9 cellular contexts compared by ENCODE assay signal in genomic region chr18:29147944-29148343, GRCh38.
DNase-seq lines count a peak whose midpoint lies in the region; ATAC-seq and TF ChIP-seq lines count a peak whose summit lies in the region.
"Had no signal": no experiment of that assay in that cellular context is flagged by ENCODE, and none has a peak within 500 bp of the region (broad histone marks: within the 10 kb centered on the region; RNA-seq: fewer than 3 reads in every experiment).

No MANE protein-coding gene starts in this region.

- no peaks in the 10 kb centered on the region for H3K9me1 ChIP-seq in IMR-90 (ENCODE audit: insufficient read depth, low read length)

- TF ChIP-seq CTCF in IMR-90 (conservative IDR thresholded peaks at IDR 0.05; ENCODE audit: low read depth, low read length) = no peak

- peak overlapping the region; percentile 67 for H2BK120ac ChIP-seq in IMR-90 (ENCODE audit: low read depth, low read length)

- TF ChIP-seq RAD21 in IMR-90 (IDR thresholded peaks at IDR 0.05; ENCODE audit: low read length) = no peak

- dilution Hi-C loops in IMR-90 (cut with HindIII; ENCODE audit: low sequenced_read_pairs, unreplicated experiment) = no loop called here

- no peak overlapping the region for H3K9ac ChIP-seq in IMR-90 (ENCODE audit: low read depth, low read length)

- peak overlapping the region; percentile 54; the same call in 1 of the 2 replicates for H4K91ac ChIP-seq in IMR-90 (ENCODE audit: insufficient read depth, low read depth, low read length)

- peak overlapping the region; percentile 65; the same call in 1 of the 2 replicates for H3K14ac ChIP-seq in IMR-90 (replicated peaks; ENCODE audit: low read depth, low read length)

- WGBS in IMR-90 (ENCODE audit: extremely low coverage in 2 of 2, insufficient read length in 1 of 2), 2 experiments = no CpG with 5 or more reads among the region's 2 CpGs

- H3K36me3 ChIP-seq in IMR-90 (ENCODE audit: control insufficient read depth, insufficient read depth, low read length) = no peaks in the 10 kb centered on the region

- H2BK20ac ChIP-seq in IMR-90 (ENCODE audit: low read depth, low read length) = peak overlapping the region; percentile 67

- no peaks in the 10 kb centered on the region for H4K20me1 ChIP-seq in IMR-90 (ENCODE audit: insufficient read depth, low read length)

- BruUV-seq in IMR-90 (replicated peaks; lab: Mats Ljungman, UMichigan) = no TSS peak

- no peaks in the 10 kb centered on the region for H3K79me1 ChIP-seq in IMR-90 (ENCODE audit: low read depth in 1 of 2, low read length in 2 of 2)

- H2AFZ ChIP-seq in IMR-90 (replicated peaks; ENCODE audit: low read length, poor library complexity) = peak overlapping the region; percentile 76

- intact Hi-C loops in IMR-90 (cut with micrococcal nuclease) = loop anchor here (10.0 kb wide), 1 partner anchor 1543 kb away; no protein-coding TSS in a partner anchor

- no peak overlapping the region for H2AK5ac ChIP-seq in IMR-90 (ENCODE audit: low read depth, low read length)

- no peaks in the 10 kb centered on the region for H3K27me3 ChIP-seq in IMR-90 (ENCODE audit: control insufficient read depth, insufficient read depth, low read length)

- peak overlapping the region; percentile 55; the same call in 2 of the 3 replicates for H2BK15ac ChIP-seq in IMR-90 (ENCODE audit: low read depth, low read length)

- DNase-seq in COLO668 (lab: John Stamatoyannopoulos, UW; ENCODE audit: unreplicated experiment) = peak; percentile 13
- peak; percentile 85 for DNase-seq in IMR-90
- peak; percentile 17 for DNase-seq in amniotic stem cell (lab: John Stamatoyannopoulos, UW)
- peak; percentile 44 for DNase-seq in kidney tubule cell (ENCODE audit: low spot score)
- no peak for DNase-seq in NOMO-1 treated with dmso at 0.1 percent for 144 hours (lab: John Stamatoyannopoulos, UW; ENCODE audit: unreplicated experiment)
- DNase-seq in inferior parietal cortex (ENCODE audit: extremely low spot score) = no peak
- DNase-seq in ureter (ENCODE audit: low spot score) = no peak
- DNase-seq in KG1 (lab: John Stamatoyannopoulos, UW) = no peak
- DNase-seq: activated naive CD8-positive, alpha-beta T cell treated with anti-CD3 and anti-CD28 coated beads, Interleukin-2, amount 10 ng/mL, durations not matched to agents 7 days and 5 days had no signal

- H3K4me2 ChIP-seq in IMR-90 (ENCODE audit: low read depth, low read length) = peak overlapping the region; percentile 30; the same call in 1 of the 2 replicates

- no peak overlapping the region; the same call in 1 of the 2 replicates for H3K56ac ChIP-seq in IMR-90 (ENCODE audit: extremely low read depth, insufficient read depth, low read length)

- H3K27ac ChIP-seq in IMR-90 (ENCODE audit: insufficient read depth, low read length) = 0 out of 2 replicates have a peak overlapping the region, but pooled peaks have one; percentile 3

- peak overlapping the region; percentile 49 for H2BK5ac ChIP-seq in IMR-90 (ENCODE audit: low read depth, low read length, poor library complexity, severe bottlenecking)

- peak overlapping the region; percentile 67 to 81 for H4K8ac ChIP-seq in IMR-90 (ENCODE audit: low read depth in 2 of 2, low read length in 2 of 2)

- CTCF ChIA-PET in IMR-90 (lab: Yijun Ruan, JAX) = no interaction called here

- peak; percentile 97 for ATAC-seq in IMR-90 (ENCODE audit: low read depth)

- H3K4ac ChIP-seq in IMR-90 (ENCODE audit: low read depth, low read length) = peak overlapping the region; percentile 65

- TF ChIP-seq POLR2A in IMR-90 (IDR thresholded peaks at IDR 0.05; ENCODE audit: low read depth, low read length) = no peak

- H3K4me1 ChIP-seq in IMR-90 (ENCODE audit: control insufficient read depth, insufficient read depth, low read length) = no peaks in the 10 kb centered on the region

- in situ Hi-C loops in IMR-90 (cut with MboI; ENCODE audit: low sequenced_read_pairs) = no loop called here

- peak overlapping the region; percentile 85; the same call in 1 of the 2 replicates for H4K5ac ChIP-seq in IMR-90 (ENCODE audit: low read depth, low read length)

- no peak overlapping the region for H2AK9ac ChIP-seq in IMR-90 (replicated peaks; ENCODE audit: low read depth, low read length, poor library complexity)

- peak overlapping the region; percentile 27; the same call in 1 of the 2 replicates for H3K18ac ChIP-seq in IMR-90 (ENCODE audit: low read depth, low read length)

- no peak overlapping the region for H3K4me3 ChIP-seq in IMR-90 (ENCODE audit: insufficient read depth, low read depth, low read length)

- no peaks in the 10 kb centered on the region for H3K9me3 ChIP-seq in IMR-90 (ENCODE audit: control insufficient read depth, insufficient read depth, low read length)

- no peak overlapping the region for H3K23ac ChIP-seq in IMR-90 (ENCODE audit: low read depth, low read length)

- POLR2A ChIA-PET in IMR-90 (lab: Charles Lee; ENCODE audit: unreplicated experiment) = no interaction called here

TF ChIP-seq in IMR-90, 13 proteins besides CTCF, POLR2A, EP300 and RAD21:
- TF ChIP-seq SMC3 (IDR thresholded peaks at IDR 0.05; ENCODE audit: low read depth, low read length) (no peak), NFE2L2 (IDR thresholded peaks at IDR 0.05; ENCODE audit: low read depth, low read length) (peak; percentile 61), USF2 (IDR thresholded peaks at IDR 0.05; ENCODE audit: low read depth, low read length) (peak; percentile 97), MAFK (IDR thresholded peaks at IDR 0.05; ENCODE audit: low read depth, low read length) (peak; percentile 87), MAZ (IDR thresholded peaks at IDR 0.05; ENCODE audit: borderline replicate concordance, low read depth, low read length) (no peak), MXI1 (IDR thresholded peaks at IDR 0.05; ENCODE audit: borderline replicate concordance, low read depth, low read length) (no peak), BHLHE40 (IDR thresholded peaks at IDR 0.05; ENCODE audit: low read depth, low read length) (peak; percentile 93), FOS (IDR thresholded peaks at IDR 0.05; ENCODE audit: low read depth, low read length) (no peak), CEBPB (IDR thresholded peaks at IDR 0.05; ENCODE audit: low read depth, low read length) (0 out of 2 replicates have a peak, but pooled peaks have one; percentile 24), RCOR1 (IDR thresholded peaks at IDR 0.05; ENCODE audit: insufficient replicate concordance, low read length) (no peak), RFX5 (IDR thresholded peaks at IDR 0.05; ENCODE audit: low read depth, low read length) (no peak), ELK1 (IDR thresholded peaks at IDR 0.05; ENCODE audit: borderline replicate concordance, low read depth, low read length) (no peak), CHD1 (IDR thresholded peaks at IDR 0.05; ENCODE audit: low read depth, low read length) (no peak)

Comparison
In these comparisons a context has a peak if more than half of its experiments do, and no peak if none do; other contexts are left out.
1. DNase-seq: peak in COLO668 (single experiment), IMR-90 (single experiment), amniotic stem cell (single experiment) and kidney tubule cell (single experiment); none in NOMO-1 treated with dmso at 0.1 percent for 144 hours (single experiment), inferior parietal cortex (single experiment), ureter (single experiment) and KG1 (single experiment).